20 cellular contexts compared by ENCODE assay signal in genomic region chr2:230654057-230654456, GRCh38. TPM values are rescaled to one million over a fixed set of nuclear protein-coding genes. Genes with fewer than 3 reads are reported as not detected.
DNase-seq lines count a peak whose midpoint lies in the region; ATAC-seq and TF ChIP-seq lines count a peak whose summit lies in the region.
"Had no signal": no experiment of that assay in that cellular context is flagged by ENCODE, and none has a peak within 500 bp of the region (broad histone marks: within the 10 kb centered on the region; RNA-seq: fewer than 3 reads in every experiment).

No MANE protein-coding gene starts in this region.

- no peaks in the 10 kb centered on the region for H3K9me3 Mint-ChIP-seq in activated T-cell treated with anti-CD3 and anti-CD28 coated beads, Interleukin-2, amount 50 U/mL, for 72 hours
- no peaks in the 10 kb centered on the region for H3K9me3 Mint-ChIP-seq in activated CD4-positive, alpha-beta memory T cell treated with anti-CD3 and anti-CD28 coated beads, Interleukin-2, amount 10 ng/mL, durations not matched to agents 7 days and 5 days
- no peaks in the 10 kb centered on the region for H3K9me3 Mint-ChIP-seq in mesothelial cell of epicardium

- no peak for ATAC-seq in activated T-cell treated with anti-CD3 and anti-CD28 coated beads, Interleukin-2, amount 50 U/mL, for 72 hours (replicated peaks in 1 of 2)
- ATAC-seq in GM21619 (IDR thresholded peaks at IDR 0.05; ENCODE audit: unreplicated experiment): no peak
- ATAC-seq in GM19023 (IDR thresholded peaks at IDR 0.05; ENCODE audit: unreplicated experiment): no peak
- no peak for ATAC-seq in heart left ventricle
- ATAC-seq: activated CD4-positive, CD25-positive, alpha-beta regulatory T cell treated with anti-CD3 and anti-CD28 coated beads, Interleukin-2, amount 50 U/mL, for 24 hours had no signal

- H3K36me3 Mint-ChIP-seq in activated T-cell treated with anti-CD3 and anti-CD28 coated beads, Interleukin-2, amount 50 U/mL, for 72 hours (ENCODE audit: insufficient read depth in 2 of 2): no peaks in the 10 kb centered on the region
- H3K36me3 Mint-ChIP-seq in activated CD4-positive, alpha-beta memory T cell treated with anti-CD3 and anti-CD28 coated beads, Interleukin-2, amount 10 ng/mL, durations not matched to agents 7 days and 5 days (ENCODE audit: low read depth): peaks cover 44% of the 10 kb centered on the region
- H3K36me3 Mint-ChIP-seq in mesothelial cell of epicardium: no peaks in the 10 kb centered on the region

- TF ChIP-seq POLR2A in heart left ventricle (IDR thresholded peaks at IDR 0.05): no peak

- H3K36me3 ChIP-seq in thymus (ENCODE audit: control insufficient read depth, insufficient read depth) (no peaks in the 10 kb centered on the region), heart left ventricle (no peaks in the 10 kb centered on the region)
- H3K36me3 ChIP-seq: BLaER1 treated with 17β-estradiol and CSF1 and Interleukin-3, amounts not matched to agents 10 nM and 100 nM; brain microvascular endothelial cell; sigmoid colon; uterus had no signal

- WGBS in thymus: 68% methylated on average over 7 of the region's 7 CpGs
- WGBS in heart left ventricle, 4 donors: 80 to 90% (median 86%) methylated on average over 7 of the region's 7 CpGs

- no peaks in the 10 kb centered on the region for H3K27me3 ChIP-seq in thymus (ENCODE audit: control insufficient read depth, insufficient read depth)
- no peaks in the 10 kb centered on the region for H3K27me3 ChIP-seq in heart left ventricle
- H3K27me3 ChIP-seq: BLaER1 treated with 17β-estradiol and CSF1 and Interleukin-3, amounts not matched to agents 10 nM and 100 nM; brain microvascular endothelial cell; sigmoid colon; uterus had no signal

- peaks cover 7% of the 10 kb centered on the region for H3K4me1 ChIP-seq in thymus (ENCODE audit: control insufficient read depth, insufficient read depth, low read length)
- H3K4me1 ChIP-seq in heart left ventricle: peaks cover 0 to 24% (median 0%) of the 10 kb centered on the region in 12 donors
- H3K4me1 ChIP-seq: sigmoid colon, uterus had no signal

- POLR2A ChIA-PET in activated CD4-positive, alpha-beta memory T cell treated with anti-CD3 and anti-CD28 coated beads, Interleukin-2, amount 10 ng/mL, durations not matched to agents 7 days and 5 days (lab: Charles Lee): interaction anchor here (1.1 kb wide), 1 partner anchor 10 kb away, joined by 5 read pairs; no protein-coding TSS in a partner anchor

- intact Hi-C loops in heart left ventricle (cut with DNase I): no loop called here

- TF ChIP-seq CTCF in mesothelial cell of epicardium (IDR thresholded peaks at IDR 0.05; ENCODE audit: unreplicated experiment): no peak
- no peak for TF ChIP-seq CTCF in heart left ventricle (IDR thresholded peaks at IDR 0.05)

- CTCF ChIA-PET in activated CD4-positive, alpha-beta memory T cell treated with anti-CD3 and anti-CD28 coated beads, Interleukin-2, amount 10 ng/mL, durations not matched to agents 7 days and 5 days (lab: Charles Lee): no interaction called here

- DNase-seq in activated T-cell treated with anti-CD3 and anti-CD28 coated beads, Interleukin-2, amount 50 U/mL, for 72 hours: no peak
- no peak for DNase-seq in activated T-cell treated with anti-CD3 and anti-CD28 coated beads for 4 hours
- DNase-seq in activated CD4-positive, alpha-beta memory T cell treated with anti-CD3 and anti-CD28 coated beads, Interleukin-2, amount 10 ng/mL, durations not matched to agents 7 days and 5 days: no peak
- no peak for DNase-seq in mesothelial cell of epicardium (ENCODE audit: low spot score in 2 of 2, unreplicated experiment in 2 of 2)
- DNase-seq in heart left ventricle: no peak
- DNase-seq: ACHN; brain microvascular endothelial cell; cortex of kidney; DMS 273 treated with DMSO at 0.1 percent for 48 hours; NCI-H1105; NCI-H524 treated with DMSO at 0.1 percent for 48 hours; sigmoid colon; stimulated activated naive CD4-positive, alpha-beta T cell treated with Interleukin-2 at 50 U/mL for 16 hours; T1000; uterus had no signal

- no peak overlapping the region for H3K4me3 ChIP-seq in thymus (ENCODE audit: low read length)
- H3K4me3 ChIP-seq in heart left ventricle: no peak overlapping the region
- H3K4me3 ChIP-seq: BLaER1 treated with 17β-estradiol and CSF1 and Interleukin-3, amounts not matched to agents 10 nM and 100 nM; sigmoid colon; uterus had no signal

- H3K9me3 ChIP-seq in thymus (ENCODE audit: control insufficient read depth): no peaks in the 10 kb centered on the region
- H3K9me3 ChIP-seq in heart left ventricle: no peaks in the 10 kb centered on the region
- H3K9me3 ChIP-seq: sigmoid colon, uterus had no signal

- H3K4me1 Mint-ChIP-seq in activated T-cell treated with anti-CD3 and anti-CD28 coated beads, Interleukin-2, amount 50 U/mL, for 72 hours (ENCODE audit: low read depth): peaks cover 68% of the 10 kb centered on the region
- peaks cover 72% of the 10 kb centered on the region for H3K4me1 Mint-ChIP-seq in activated CD4-positive, alpha-beta memory T cell treated with anti-CD3 and anti-CD28 coated beads, Interleukin-2, amount 10 ng/mL, durations not matched to agents 7 days and 5 days
- peaks cover 12% of the 10 kb centered on the region for H3K4me1 Mint-ChIP-seq in mesothelial cell of epicardium

- peak overlapping the region; percentile 73 to 74 for H3K4me3 Mint-ChIP-seq in activated T-cell treated with anti-CD3 and anti-CD28 coated beads, Interleukin-2, amount 50 U/mL, for 72 hours
- peak overlapping the region; percentile 52 for H3K4me3 Mint-ChIP-seq in activated CD4-positive, alpha-beta memory T cell treated with anti-CD3 and anti-CD28 coated beads, Interleukin-2, amount 10 ng/mL, durations not matched to agents 7 days and 5 days
- no peak overlapping the region for H3K4me3 Mint-ChIP-seq in mesothelial cell of epicardium

- no peaks in the 10 kb centered on the region for H3K27me3 Mint-ChIP-seq in activated T-cell treated with anti-CD3 and anti-CD28 coated beads, Interleukin-2, amount 50 U/mL, for 72 hours (ENCODE audit: low read depth)
- no peaks in the 10 kb centered on the region for H3K27me3 Mint-ChIP-seq in activated CD4-positive, alpha-beta memory T cell treated with anti-CD3 and anti-CD28 coated beads, Interleukin-2, amount 10 ng/mL, durations not matched to agents 7 days and 5 days
- no peaks in the 10 kb centered on the region for H3K27me3 Mint-ChIP-seq in mesothelial cell of epicardium (ENCODE audit: low read depth)

- H3K27ac ChIP-seq in thymus (ENCODE audit: low read depth): peak overlapping the region; percentile 52
- no peak overlapping the region for H3K27ac ChIP-seq in heart left ventricle
- H3K27ac ChIP-seq: BLaER1 treated with 17β-estradiol and CSF1 and Interleukin-3, amounts not matched to agents 10 nM and 100 nM; brain microvascular endothelial cell; sigmoid colon; uterus had no signal

- peak overlapping the region; percentile 63 for H3K27ac Mint-ChIP-seq in activated T-cell treated with anti-CD3 and anti-CD28 coated beads, Interleukin-2, amount 50 U/mL, for 72 hours
- H3K27ac Mint-ChIP-seq in activated CD4-positive, alpha-beta memory T cell treated with anti-CD3 and anti-CD28 coated beads, Interleukin-2, amount 10 ng/mL, durations not matched to agents 7 days and 5 days: peak overlapping the region; percentile 65
- peak overlapping the region; percentile 30 for H3K27ac Mint-ChIP-seq in mesothelial cell of epicardium

RNA-seq across cellular contexts. Expression of gene CAB39, which starts 58.6 kb away (rescaled TPM):
- total RNA-seq in activated T-cell treated with anti-CD3 and anti-CD28 coated beads, Interleukin-2, amount 50 U/mL, for 72 hours: 100 to 1,000 TPM; 130 to 149 TPM
- 100 to 1,000 TPM; 156 to 161 TPM for total RNA-seq in activated CD4-positive, alpha-beta memory T cell treated with anti-CD3 and anti-CD28 coated beads, Interleukin-2, amount 10 ng/mL, durations not matched to agents 7 days and 5 days
- 39.2 to 43.0 TPM (median 41.7 TPM) in 3 replicates for total RNA-seq in mesothelial cell of epicardium
- polyA plus RNA-seq in thymus: 49.2 TPM
- 10 to 100 TPM; 64.3 to 99.2 (median 84.8) TPM for total RNA-seq in heart left ventricle
- polyA plus RNA-seq in heart left ventricle: 10 to 100 TPM; 28.6 to 48.7 TPM
